ENCODE assay signal across 11 cellular contexts in genomic region chr17:3803308-3803640, GRCh38. TPM values are rescaled to one million over a fixed set of nuclear protein-coding genes. Genes with fewer than 3 reads are reported as not detected.
DNase-seq lines count a peak whose midpoint lies in the region; ATAC-seq and TF ChIP-seq lines count a peak whose summit lies in the region.
"Had no signal": no experiment of that assay in that cellular context is flagged by ENCODE, and none has a peak within 500 bp of the region (broad histone marks: within the 10 kb centered on the region; RNA-seq: fewer than 3 reads in every experiment).

No MANE protein-coding gene starts in this region.

- BruUV-seq in OCI-LY7 (replicated peaks; lab: Mats Ljungman, UMichigan) = no TSS peak

- CTCF ChIA-PET in OCI-LY7 (lab: Charles Lee; ENCODE audit: unreplicated experiment) = no interaction called here

- DNase-seq in RWPE2 (ENCODE audit: low spot score) (no peak), left lung (no peak), NCI-H146 treated with DMSO at 0.1 percent for 48 hours (lab: John Stamatoyannopoulos, UW; ENCODE audit: unreplicated experiment) (no peak), OCI-LY7 (ENCODE audit: low spot score) (no peak), ecto neural progenitor cell (ENCODE audit: low spot score) (no peak)
- no peak for DNase-seq in stimulated activated naive B cell treated with anti-CD40 and anti-IgM and Interleukin-4, amounts not matched to agents 10 μg/mL and 1 μg/mL and 100 μg/mL, for 72 hours
- DNase-seq: CD4-positive, CD25-positive, alpha-beta regulatory T cell; NCI-H1092 treated with DMSO at 0.1 percent for 48 hours; OCI-M1 had no signal

- POLR2A ChIA-PET in OCI-LY7 (lab: Charles Lee) = interaction anchor here (0.7 to 0.9 kb wide), 2 partner anchors 43 to 63 kb away, joined by 3 read pairs; no protein-coding TSS in a partner anchor

- no peaks in the 10 kb centered on the region for H3K27me3 ChIP-seq in DOHH2 (ENCODE audit: control insufficient read depth, low read length)
- no peaks in the 10 kb centered on the region for H3K27me3 ChIP-seq in RWPE2 (ENCODE audit: insufficient read depth, poor library complexity, severe bottlenecking)
- H3K27me3 ChIP-seq in left lung = no peaks in the 10 kb centered on the region

- H3K9me2 ChIP-seq in DOHH2 (replicated peaks; ENCODE audit: control insufficient read depth, low read length) (no peaks in the 10 kb centered on the region), OCI-LY7 (ENCODE audit: insufficient read depth, low read length) (no peaks in the 10 kb centered on the region)

- H4K20me1 ChIP-seq in DOHH2 (ENCODE audit: control insufficient read depth, insufficient read depth, low read depth, low read length) (no peaks in the 10 kb centered on the region), OCI-LY7 (ENCODE audit: insufficient read depth, low read length) (no peaks in the 10 kb centered on the region)

- no peaks in the 10 kb centered on the region for H3K9me3 ChIP-seq in DOHH2 (ENCODE audit: control insufficient read depth, insufficient read depth, low read length)
- H3K9me3 ChIP-seq in RWPE2 (ENCODE audit: severe bottlenecking) = no peaks in the 10 kb centered on the region
- no peaks in the 10 kb centered on the region for H3K9me3 ChIP-seq in left lung
- no peaks in the 10 kb centered on the region for H3K9me3 ChIP-seq in OCI-LY7 (ENCODE audit: low read length)
- H3K9me3 ChIP-seq: thoracic aorta had no signal

- intact Hi-C loops in left lung (cut with DNase I) (no loop called here), OCI-LY7 (cut with micrococcal nuclease; ENCODE audit: unreplicated experiment) (no loop called here)

- peaks cover 19 to 46% of the 10 kb centered on the region in 2 donors for H3K4me1 Mint-ChIP-seq in stimulated activated naive B cell treated with anti-CD40 and anti-IgM and Interleukin-4, amounts not matched to agents 10 μg/mL and 1 μg/mL and 100 μg/mL, for 72 hours

- peaks cover 69% of the 10 kb centered on the region for H3K4me1 ChIP-seq in DOHH2 (ENCODE audit: control insufficient read depth, low read length)
- H3K4me1 ChIP-seq in RWPE2 (ENCODE audit: insufficient read depth, poor library complexity, severe bottlenecking) = no peaks in the 10 kb centered on the region
- peaks cover 0 to 59% of the 10 kb centered on the region in 2 donors for H3K4me1 ChIP-seq in left lung
- peaks cover 18% of the 10 kb centered on the region for H3K4me1 ChIP-seq in OCI-LY7 (ENCODE audit: insufficient read depth, low read length, poor library complexity, severe bottlenecking)

- H3K4me2 ChIP-seq in DOHH2 (ENCODE audit: low read length) = peak overlapping the region; percentile 39
- H3K4me2 ChIP-seq in OCI-LY7 (ENCODE audit: low read length) = no peak overlapping the region

- no peaks in the 10 kb centered on the region for H3K9me3 Mint-ChIP-seq in stimulated activated naive B cell treated with anti-CD40 and anti-IgM and Interleukin-4, amounts not matched to agents 10 μg/mL and 1 μg/mL and 100 μg/mL, for 72 hours
- H3K9me3 Mint-ChIP-seq: CD4-positive, CD25-positive, alpha-beta regulatory T cell had no signal

- no peaks in the 10 kb centered on the region for H3K27me3 Mint-ChIP-seq in stimulated activated naive B cell treated with anti-CD40 and anti-IgM and Interleukin-4, amounts not matched to agents 10 μg/mL and 1 μg/mL and 100 μg/mL, for 72 hours
- H3K27me3 Mint-ChIP-seq: CD4-positive, CD25-positive, alpha-beta regulatory T cell had no signal

- peaks cover 16 to 38% of the 10 kb centered on the region in 2 donors for H3K36me3 Mint-ChIP-seq in stimulated activated naive B cell treated with anti-CD40 and anti-IgM and Interleukin-4, amounts not matched to agents 10 μg/mL and 1 μg/mL and 100 μg/mL, for 72 hours

- H3K4me3 Mint-ChIP-seq in stimulated activated naive B cell treated with anti-CD40 and anti-IgM and Interleukin-4, amounts not matched to agents 10 μg/mL and 1 μg/mL and 100 μg/mL, for 72 hours = no peak overlapping the region
- H3K4me3 Mint-ChIP-seq: CD4-positive, CD25-positive, alpha-beta regulatory T cell had no signal

- peaks cover 32% of the 10 kb centered on the region for H3F3A ChIP-seq in DOHH2 (ENCODE audit: control insufficient read depth, insufficient read depth)

- no peak overlapping the region for H2AFZ ChIP-seq in OCI-LY7 (ENCODE audit: low read length)

- peak overlapping the region; percentile 88 for H3K27ac ChIP-seq in DOHH2 (ENCODE audit: low read depth, low read length)
- peak overlapping the region; percentile 41 for H3K27ac ChIP-seq in RWPE2 (ENCODE audit: poor library complexity, severe bottlenecking)
- H3K27ac ChIP-seq in left lung = peak overlapping the region; percentile 72 to 79
- no peak overlapping the region for H3K27ac ChIP-seq in OCI-LY7 (ENCODE audit: low read depth, low read length, poor library complexity, severe bottlenecking)
- H3K27ac ChIP-seq: thoracic aorta had no signal

- H3K79me2 ChIP-seq in DOHH2 (ENCODE audit: control insufficient read depth, low read length) (no peaks in the 10 kb centered on the region), OCI-LY7 (ENCODE audit: insufficient read depth, low read depth, low read length) (no peaks in the 10 kb centered on the region)

- no peak for ATAC-seq in RWPE2 (ENCODE audit: low read depth)
- peak; percentile 26 for ATAC-seq in left lung
- ATAC-seq in stimulated activated naive B cell treated with anti-CD40 and anti-IgM and Interleukin-4, amounts not matched to agents 10 μg/mL and 1 μg/mL and 100 μg/mL, for 72 hours (replicated peaks) = no peak

- H3K27ac Mint-ChIP-seq in stimulated activated naive B cell treated with anti-CD40 and anti-IgM and Interleukin-4, amounts not matched to agents 10 μg/mL and 1 μg/mL and 100 μg/mL, for 72 hours = peak overlapping the region; percentile 27

- H3K36me3 ChIP-seq in DOHH2 (ENCODE audit: control insufficient read depth, low read length) (peaks cover 10% of the 10 kb centered on the region), RWPE2 (ENCODE audit: low read depth) (peaks cover 9% of the 10 kb centered on the region; the same call in 1 of the 2 replicates), left lung (peaks cover 0 to 25% of the 10 kb centered on the region in 2 donors), OCI-LY7 (ENCODE audit: insufficient read depth, low read length) (peaks cover 18% of the 10 kb centered on the region; the same call in 1 of the 2 replicates)

- no peak for TF ChIP-seq CTCF in DOHH2 (IDR thresholded peaks at IDR 0.05; ENCODE audit: low read depth, low read length, poor library complexity, severe bottlenecking)
- no peak for TF ChIP-seq CTCF in RWPE2 (IDR thresholded peaks at IDR 0.05; ENCODE audit: poor library complexity, severe bottlenecking)
- no peak for TF ChIP-seq CTCF in left lung (IDR thresholded peaks at IDR 0.05)
- TF ChIP-seq CTCF in OCI-LY7 (conservative IDR thresholded peaks at IDR 0.05; ENCODE audit: low read length) = no peak

- H3K4me3 ChIP-seq in DOHH2 (ENCODE audit: low read length) (peak overlapping the region; percentile 31; the same call in 1 of the 2 replicates), RWPE2 (ENCODE audit: severe bottlenecking) (no peak overlapping the region), left lung (no peak overlapping the region), OCI-LY7 (ENCODE audit: low read depth, low read length, poor library complexity, severe bottlenecking) (no peak overlapping the region)
- H3K4me3 ChIP-seq: thoracic aorta had no signal

RNA-seq across cellular contexts. Expression of gene ITGAE, which starts 2.3 kb away (rescaled TPM):
- total RNA-seq in left lung (10 to 100 TPM; 21.0 to 30.5 TPM), OCI-LY7 (2022) (51.2 and 52.2 TPM in 2 replicates)
- 57.3 and 61.2 TPM in 2 replicates for total RNA-seq in OCI-LY7 (2014; rRNA removed; shearing (Covaris generic))

RNA-seq across cellular contexts. Expression of gene NCBP3, which starts 42.8 kb away (rescaled TPM):
- total RNA-seq in left lung (10 to 100 TPM; 30.6 to 31.8 TPM), OCI-LY7 (2022) (45.7 and 47.8 TPM in 2 replicates)
- total RNA-seq in OCI-LY7 (2014; rRNA removed; shearing (Covaris generic)) = 24.5 and 56.5 TPM in 2 replicates
